ENCODE assay signal across 8 cellular contexts in the genomic region with DNA sequence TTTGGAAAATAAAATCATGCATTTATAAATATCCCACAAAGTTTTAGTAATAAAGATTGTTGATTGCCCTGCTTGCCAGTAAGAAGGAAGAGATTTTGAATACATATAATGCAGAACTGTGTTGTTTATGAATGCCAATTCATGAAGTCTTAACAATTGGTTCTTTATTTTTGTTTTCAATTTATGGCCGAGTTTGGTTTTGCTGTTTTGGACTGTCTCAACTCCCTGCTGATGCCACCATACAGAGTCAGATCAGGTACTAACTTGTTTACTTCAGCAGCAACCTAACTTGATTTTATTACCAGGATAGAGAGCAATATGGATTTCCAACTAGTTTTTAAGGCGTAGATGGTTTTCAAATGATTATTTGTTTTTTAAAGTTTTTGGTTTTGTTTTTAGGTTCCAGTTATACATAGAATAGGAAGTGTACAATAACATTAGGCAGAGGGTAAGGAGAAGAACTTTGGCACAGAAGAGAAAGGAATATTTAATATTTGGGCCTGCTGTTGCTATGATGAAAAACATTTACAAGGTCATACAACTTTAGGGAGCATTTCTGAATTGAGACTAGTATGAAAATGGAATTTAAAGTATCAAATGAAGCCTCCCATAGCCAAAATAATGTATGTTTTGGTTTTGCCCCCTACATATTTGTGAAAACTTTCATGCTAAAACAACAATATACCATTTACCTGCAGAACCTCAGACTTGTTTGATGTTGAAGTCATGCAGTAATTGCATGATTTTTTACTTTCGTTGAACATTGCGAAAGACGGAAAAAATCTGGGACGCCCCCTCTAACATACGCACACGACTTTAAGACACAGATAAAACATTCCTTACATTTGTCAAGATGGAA.
A peak's percentile ranks its signal among the peaks of the same experiment; 100 is the strongest.
DNase-seq lines count a peak whose midpoint lies in the region; ATAC-seq lines count a peak whose summit lies in the region.

No MANE protein-coding gene starts in this region.

- H3K4me3 Mint-ChIP-seq in activated naive CD8-positive, alpha-beta T cell treated with anti-CD3 and anti-CD28 coated beads, Interleukin-2, amount 50 U/mL, for 24 hours: peak overlapping the region; percentile 92
- H3K4me3 Mint-ChIP-seq in stimulated activated naive CD8-positive, alpha-beta T cell treated with anti-CD3 and anti-CD28 coated beads, Interleukin-15, Interleukin-2, amounts not matched to agents 100 ng/mL and 50 ng/mL, for 24 hours: peak overlapping the region; percentile 99

- no peaks in the 10 kb centered on the region for H3K36me3 ChIP-seq in iPS-18a (ENCODE audit: control insufficient read depth, low read depth, low read length)

- ATAC-seq in activated naive CD8-positive, alpha-beta T cell treated with anti-CD3 and anti-CD28 coated beads, Interleukin-2, amount 50 U/mL, for 24 hours: no peak
- no peak for ATAC-seq in HG02678 (IDR thresholded peaks at IDR 0.05; ENCODE audit: unreplicated experiment)
- no peak for ATAC-seq in HG02973 (IDR thresholded peaks at IDR 0.05; ENCODE audit: unreplicated experiment)

- peak overlapping the region; percentile 62 for H3K9ac ChIP-seq in iPS-18a (ENCODE audit: low read length)

- peak; percentile 21 for DNase-seq in stimulated activated CD4-positive, alpha-beta T cell treated with anti-CD3 and anti-CD28 coated beads, Interleukin-15, amount 100 ng/mL, for 24 hours
- DNase-seq in stimulated activated CD4-positive, alpha-beta T cell treated with anti-CD3 and anti-CD28 coated beads, Interleukin-4, amount 100 ng/mL, for 24 hours: no peak
- no peak for DNase-seq in activated naive CD8-positive, alpha-beta T cell treated with anti-CD3 and anti-CD28 coated beads, Interleukin-2, amount 50 U/mL, for 24 hours
- no peak for DNase-seq in stimulated activated CD4-positive, alpha-beta T cell treated with anti-CD3 and anti-CD28 coated beads, Interleukin-1b, Interleukin-23, amount 100 ng/mL, for 48 hours

- H3K4me3 ChIP-seq in iPS-18a (ENCODE audit: low read length): peak overlapping the region; percentile 85

- no peaks in the 10 kb centered on the region for H3K27me3 Mint-ChIP-seq in activated naive CD8-positive, alpha-beta T cell treated with anti-CD3 and anti-CD28 coated beads, Interleukin-2, amount 50 U/mL, for 24 hours
- H3K27me3 Mint-ChIP-seq in stimulated activated naive CD8-positive, alpha-beta T cell treated with anti-CD3 and anti-CD28 coated beads, Interleukin-15, Interleukin-2, amounts not matched to agents 100 ng/mL and 50 ng/mL, for 24 hours: no peaks in the 10 kb centered on the region

- no peaks in the 10 kb centered on the region for H3K36me3 Mint-ChIP-seq in activated naive CD8-positive, alpha-beta T cell treated with anti-CD3 and anti-CD28 coated beads, Interleukin-2, amount 50 U/mL, for 24 hours (ENCODE audit: low read depth)
- H3K36me3 Mint-ChIP-seq in stimulated activated naive CD8-positive, alpha-beta T cell treated with anti-CD3 and anti-CD28 coated beads, Interleukin-15, Interleukin-2, amounts not matched to agents 100 ng/mL and 50 ng/mL, for 24 hours (ENCODE audit: low read depth): peaks cover 20% of the 10 kb centered on the region

- peaks cover 5% of the 10 kb centered on the region for H3K4me1 ChIP-seq in iPS-18a (ENCODE audit: control insufficient read depth, low read depth, low read length)

- H3K27ac Mint-ChIP-seq in activated naive CD8-positive, alpha-beta T cell treated with anti-CD3 and anti-CD28 coated beads, Interleukin-2, amount 50 U/mL, for 24 hours: peak overlapping the region; percentile 96
- H3K27ac Mint-ChIP-seq in stimulated activated naive CD8-positive, alpha-beta T cell treated with anti-CD3 and anti-CD28 coated beads, Interleukin-15, Interleukin-2, amounts not matched to agents 100 ng/mL and 50 ng/mL, for 24 hours: peak overlapping the region; percentile 98

- H3K9me3 ChIP-seq in iPS-18a (ENCODE audit: control insufficient read depth, low read depth, low read length): no peaks in the 10 kb centered on the region

- H3K27ac ChIP-seq in iPS-18a (ENCODE audit: low read length): peak overlapping the region; percentile 2

- H3K27me3 ChIP-seq in iPS-18a (ENCODE audit: control insufficient read depth, insufficient read depth, low read length): no peaks in the 10 kb centered on the region

- peaks cover 33% of the 10 kb centered on the region for H3K4me1 Mint-ChIP-seq in activated naive CD8-positive, alpha-beta T cell treated with anti-CD3 and anti-CD28 coated beads, Interleukin-2, amount 50 U/mL, for 24 hours
- peaks cover 24% of the 10 kb centered on the region for H3K4me1 Mint-ChIP-seq in stimulated activated naive CD8-positive, alpha-beta T cell treated with anti-CD3 and anti-CD28 coated beads, Interleukin-15, Interleukin-2, amounts not matched to agents 100 ng/mL and 50 ng/mL, for 24 hours (ENCODE audit: low read depth)

- H3K9me3 Mint-ChIP-seq in activated naive CD8-positive, alpha-beta T cell treated with anti-CD3 and anti-CD28 coated beads, Interleukin-2, amount 50 U/mL, for 24 hours: no peaks in the 10 kb centered on the region
- H3K9me3 Mint-ChIP-seq in stimulated activated naive CD8-positive, alpha-beta T cell treated with anti-CD3 and anti-CD28 coated beads, Interleukin-15, Interleukin-2, amounts not matched to agents 100 ng/mL and 50 ng/mL, for 24 hours: no peaks in the 10 kb centered on the region
